In the genomic region with DNA sequence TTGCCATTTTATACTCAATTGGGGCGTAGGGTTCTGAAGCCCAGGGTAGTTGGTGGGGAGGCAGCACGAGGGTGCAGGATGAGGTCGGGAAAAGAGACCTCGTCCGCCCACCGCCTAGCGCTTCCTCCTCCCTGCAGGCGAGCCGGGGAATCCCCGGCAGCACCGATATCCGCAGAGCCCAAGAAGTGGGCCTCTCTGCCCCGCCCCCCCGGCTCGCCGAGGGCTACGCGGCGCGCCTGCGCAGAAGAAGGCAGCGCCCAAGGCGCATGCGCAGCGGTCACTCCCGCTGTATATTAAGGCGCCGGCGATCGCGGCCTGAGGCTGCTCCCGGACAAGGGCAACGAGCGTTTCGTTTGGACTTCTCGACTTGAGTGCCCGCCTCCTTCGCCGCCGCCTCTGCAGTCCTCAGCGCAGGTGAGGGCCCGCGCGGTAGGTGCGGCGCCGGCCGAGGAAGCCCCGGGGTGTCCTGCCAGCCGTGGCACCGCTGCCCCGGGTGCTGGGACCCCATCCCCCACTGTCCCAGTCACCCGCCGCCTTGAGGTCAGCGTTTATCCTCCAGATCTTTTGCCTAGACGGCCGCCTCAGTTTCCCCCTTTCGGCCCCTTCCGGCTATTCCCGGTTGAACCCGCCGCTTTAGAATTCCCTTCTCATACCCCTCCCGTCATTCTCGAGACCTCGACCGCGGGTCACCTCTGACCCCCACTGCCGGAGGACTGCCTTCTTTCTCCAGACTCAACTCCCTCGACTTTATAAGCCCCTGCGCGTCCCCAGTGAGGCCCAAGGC, we compare ENCODE assay signal across 8 cellular contexts. TPM values are rescaled to one million over a fixed set of nuclear protein-coding genes. Genes with fewer than 3 reads are reported as not detected.
DNase-seq lines count a peak whose midpoint lies in the region; ATAC-seq, FAIRE-seq and TF ChIP-seq lines count a peak whose summit lies in the region.

Gene ALAS1 (plus strand): TSS at position 319 of the 784 bp plus-strand sequence. CDS start 1,082 bp downstream, outside the sequence.

- H3K4me3 ChIP-seq in bronchial epithelial cell (ENCODE audit: low read depth, low read length) = peak within 1 kb of the TSS; percentile 85
- peak within 1 kb of the TSS; percentile 63 to 100 (median 90) for H3K4me3 ChIP-seq in spleen

- TF ChIP-seq CTCF in WTC11 (IDR thresholded peaks at IDR 0.05) (no peak), bronchial epithelial cell (IDR thresholded peaks at IDR 0.05; ENCODE audit: insufficient read depth, low read length, severe bottlenecking) (no peak), spleen (IDR thresholded peaks at IDR 0.05 in 8 of 11, conservative IDR thresholded peaks at IDR 0.05 in 3 of 11) (peak in 9 of 11 experiments; percentile 18 to 55 (median 38))

- H3K36me3 ChIP-seq in bronchial epithelial cell (ENCODE audit: control insufficient read depth, insufficient read depth, low read length) (peaks cover 6% of the 10 kb centered on the region), spleen (peaks cover 2 to 39% (median 10%) of the 10 kb centered on the region in 6 donors)

- WGBS in spleen, 5 donors = 0 to 1% (median 1%) methylated on average over 35 to 71 of the region's 71 CpGs

- H3K9me3 Mint-ChIP-seq in WTC11 (no peaks in the 10 kb centered on the region), immature natural killer cell (peaks cover 0 to 1% (median 0%) of the 10 kb centered on the region in 6 donors)

- H3K4me1 Mint-ChIP-seq in WTC11 (peaks cover 15% of the 10 kb centered on the region), immature natural killer cell (peaks cover 35 to 40% of the 10 kb centered on the region in 2 donors)

- DNase-seq in AG08395 (ENCODE audit: low spot score) (peak; percentile 98), NCI-H226 (peak; percentile 81), WTC11 (ENCODE audit: low spot score) (peak; percentile 95), bronchial epithelial cell (ENCODE audit: low read depth) (peak; percentile 70), immature natural killer cell (peak; percentile 95 to 96 (median 96)), spleen (peak; percentile 98)

- peak within 1 kb of the TSS; percentile 82 to 93 (median 90) for H3K27ac ChIP-seq in spleen

- H3K9me3 ChIP-seq in spleen = no peaks in the 10 kb centered on the region

- intact Hi-C loops in spleen (cut with DNase I; ENCODE audit: low total_unique reads) = no loop called here

- peak in 2 of 3 donors; percentile 30 to 74 for TF ChIP-seq POLR2A in spleen (IDR thresholded peaks at IDR 0.05)

- ATAC-seq in GM18870 (IDR thresholded peaks at IDR 0.05; ENCODE audit: unreplicated experiment) (peak; percentile 83), HG03108 (IDR thresholded peaks at IDR 0.05; ENCODE audit: unreplicated experiment) (peak; percentile 79), WTC11 (peak; percentile 95)

- peak within 1 kb of the TSS; percentile 50 for H3K27ac Mint-ChIP-seq in WTC11
- peak within 1 kb of the TSS; percentile 94 to 97 (median 97) for H3K27ac Mint-ChIP-seq in immature natural killer cell

- CTCF ChIA-PET in WTC11 (lab: Charles Lee) = interaction anchor here (0.8 to 1.7 kb wide), 6 partner anchors 22 to 145 kb away, joined by 3 to 5 read pairs (median 4); no protein-coding TSS in a partner anchor

- POLR2A ChIA-PET in WTC11 (lab: Charles Lee) = interaction anchor here (1.1 kb wide), 1 partner anchor 43 kb away, joined by 4 read pairs; the partner anchor contains the start of gene POC1A

- H3K27me3 ChIP-seq in bronchial epithelial cell (ENCODE audit: control insufficient read depth, insufficient read depth, low read length) = peaks cover 2% of the 10 kb centered on the region
- H3K27me3 ChIP-seq in spleen (replicated peaks in 1 of 7) = no peaks in the 10 kb centered on the region

- H3K4me3 Mint-ChIP-seq in WTC11 (peak within 1 kb of the TSS; percentile 93), immature natural killer cell (peak within 1 kb of the TSS; percentile 86 to 98 (median 95))

- no peak for FAIRE-seq in bronchial epithelial cell (lab: Jason Lieb, UNC)

- H3K4me1 ChIP-seq in spleen = peaks cover 50 to 90% (median 76%) of the 10 kb centered on the region in 6 donors

- H3K36me3 Mint-ChIP-seq in WTC11 (peaks cover 23% of the 10 kb centered on the region), immature natural killer cell (peaks cover 3 to 12% (median 4%) of the 10 kb centered on the region in 3 donors)

- H3K27me3 Mint-ChIP-seq in WTC11 (ENCODE audit: low read depth) (peaks cover 11% of the 10 kb centered on the region), immature natural killer cell (ENCODE audit: low read depth in 3 of 3) (peaks cover 7 to 12% (median 9%) of the 10 kb centered on the region in 3 donors)

TF ChIP-seq in WTC11, 78 proteins besides CTCF, POLR2A, EP300 and RAD21 (continues in another document):
- TF ChIP-seq STAT6 (CRISPR knock-in tag; conservative IDR thresholded peaks at IDR 0.05; ENCODE audit: low read depth) (no peak), SMAD4 (CRISPR knock-in tag; IDR thresholded peaks at IDR 0.05) (no peak), ESRRA (CRISPR knock-in tag; IDR thresholded peaks at IDR 0.05; ENCODE audit: borderline replicate concordance) (no peak), ZNF263 (CRISPR knock-in tag; IDR thresholded peaks at IDR 0.05; ENCODE audit: low read depth) (no peak), GRHL2 (CRISPR knock-in tag; IDR thresholded peaks at IDR 0.05; ENCODE audit: insufficient replicate concordance, severe bottlenecking) (no peak), OVOL2 (CRISPR knock-in tag; IDR thresholded peaks at IDR 0.05; ENCODE audit: borderline replicate concordance) (no peak), FOXJ3 (CRISPR knock-in tag; IDR thresholded peaks at IDR 0.05; ENCODE audit: borderline replicate concordance) (no peak), IRF1 (CRISPR knock-in tag; IDR thresholded peaks at IDR 0.05) (peak; percentile 68)
- TF ChIP-seq, protein P1, sequence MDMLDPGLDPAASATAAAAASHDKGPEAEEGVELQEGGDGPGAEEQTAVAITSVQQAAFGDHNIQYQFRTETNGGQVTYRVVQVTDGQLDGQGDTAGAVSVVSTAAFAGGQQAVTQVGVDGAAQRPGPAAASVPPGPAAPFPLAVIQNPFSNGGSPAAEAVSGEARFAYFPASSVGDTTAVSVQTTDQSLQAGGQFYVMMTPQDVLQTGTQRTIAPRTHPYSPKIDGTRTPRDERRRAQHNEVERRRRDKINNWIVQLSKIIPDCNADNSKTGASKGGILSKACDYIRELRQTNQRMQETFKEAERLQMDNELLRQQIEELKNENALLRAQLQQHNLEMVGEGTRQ (CRISPR knock-in tag; IDR thresholded peaks at IDR 0.05) = peak; percentile 27; the same call in 1 of the 2 replicates
- TF ChIP-seq, protein P2, sequence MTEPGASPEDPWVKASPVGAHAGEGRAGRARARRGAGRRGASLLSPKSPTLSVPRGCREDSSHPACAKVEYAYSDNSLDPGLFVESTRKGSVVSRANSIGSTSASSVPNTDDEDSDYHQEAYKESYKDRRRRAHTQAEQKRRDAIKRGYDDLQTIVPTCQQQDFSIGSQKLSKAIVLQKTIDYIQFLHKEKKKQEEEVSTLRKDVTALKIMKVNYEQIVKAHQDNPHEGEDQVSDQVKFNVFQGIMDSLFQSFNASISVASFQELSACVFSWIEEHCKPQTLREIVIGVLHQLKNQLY (CRISPR knock-in tag; IDR thresholded peaks at IDR 0.05) = no peak

RNA-seq across cellular contexts. Expression of gene ALAS1, which starts in this region (rescaled TPM):
- total RNA-seq in WTC11 (2021) = 39.1 to 43.0 TPM (median 39.4 TPM) in 3 replicates
- 32.1 and 66.7 TPM in 2 replicates for total RNA-seq in bronchial epithelial cell
- 10 to 100 TPM; 18.0 to 37.0 (median 27.4) TPM for polyA plus RNA-seq in immature natural killer cell
- total RNA-seq in spleen = 10 to 100 TPM; 25.3 to 40.8 (median 33.8) TPM
- polyA plus RNA-seq in spleen = 10 to 100 TPM; 13.0 to 25.3 (median 15.4) TPM

Comparison
In these comparisons a context has a peak if more than half of its experiments do, and no peak if none do; other contexts are left out.
1. Peak in every context shown above with its lines: DNase-seq, ATAC-seq, H3K4me3 ChIP-seq and H3K27ac ChIP-seq.
2. CTCF ChIP-seq: peak in spleen (9 of 11); none in WTC11 (single experiment) and bronchial epithelial cell (single experiment).